In the genomic region with DNA sequence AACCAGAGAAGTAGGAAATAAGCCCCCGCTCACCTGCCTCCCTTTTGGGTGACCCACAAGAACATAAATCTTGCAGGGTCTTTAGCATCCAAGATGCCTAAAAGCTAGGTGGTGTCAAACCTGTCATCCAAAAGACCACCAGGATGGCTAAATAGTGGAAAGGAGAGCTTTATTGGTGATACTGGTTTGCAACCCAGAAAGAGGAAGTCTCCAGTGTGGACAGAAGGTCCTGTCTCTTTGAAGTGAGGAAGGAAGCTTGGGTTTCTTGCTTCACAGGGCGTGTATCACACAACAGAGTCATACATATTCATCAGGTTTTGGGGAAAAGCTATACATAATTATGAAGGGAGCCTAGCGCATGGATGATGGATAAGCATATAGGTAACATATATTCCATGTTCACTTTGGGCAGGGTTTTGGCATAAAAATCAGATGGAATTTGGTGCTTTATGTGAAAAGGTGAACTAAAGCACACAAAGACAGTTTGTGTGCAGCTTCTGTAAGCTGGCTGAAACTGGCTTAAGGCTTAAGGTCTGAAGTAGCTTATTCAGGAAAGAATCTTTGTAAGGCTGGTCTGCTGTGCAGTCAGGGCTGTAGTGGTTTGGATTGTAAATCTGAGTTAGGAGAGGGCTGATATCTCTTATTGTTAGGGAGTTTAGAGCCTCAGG, we compare ENCODE assay signal across 1 cellular context.
TF ChIP-seq lines count a peak whose summit lies in the region.

No MANE protein-coding gene starts in this region.

TF ChIP-seq in GM12878, 131 proteins besides CTCF, POLR2A, EP300 and RAD21 (continued from another document):
- TF ChIP-seq, protein P1, sequence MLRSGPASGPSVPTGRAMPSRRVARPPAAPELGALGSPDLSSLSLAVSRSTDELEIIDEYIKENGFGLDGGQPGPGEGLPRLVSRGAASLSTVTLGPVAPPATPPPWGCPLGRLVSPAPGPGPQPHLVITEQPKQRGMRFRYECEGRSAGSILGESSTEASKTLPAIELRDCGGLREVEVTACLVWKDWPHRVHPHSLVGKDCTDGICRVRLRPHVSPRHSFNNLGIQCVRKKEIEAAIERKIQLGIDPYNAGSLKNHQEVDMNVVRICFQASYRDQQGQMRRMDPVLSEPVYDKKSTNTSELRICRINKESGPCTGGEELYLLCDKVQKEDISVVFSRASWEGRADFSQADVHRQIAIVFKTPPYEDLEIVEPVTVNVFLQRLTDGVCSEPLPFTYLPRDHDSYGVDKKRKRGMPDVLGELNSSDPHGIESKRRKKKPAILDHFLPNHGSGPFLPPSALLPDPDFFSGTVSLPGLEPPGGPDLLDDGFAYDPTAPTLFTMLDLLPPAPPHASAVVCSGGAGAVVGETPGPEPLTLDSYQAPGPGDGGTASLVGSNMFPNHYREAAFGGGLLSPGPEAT (IDR thresholded peaks at IDR 0.05; ENCODE audit: low read depth): no peak
- no peak for TF ChIP-seq RELA (IDR thresholded peaks at IDR 0.05; ENCODE audit: borderline replicate concordance, partially characterized antibody)
- TF ChIP-seq RFX5 (IDR thresholded peaks at IDR 0.05; ENCODE audit: low read depth, low read length): no peak
- TF ChIP-seq SUPT20H (IDR thresholded peaks at IDR 0.05; ENCODE audit: borderline replicate concordance, control insufficient read depth, low read depth, low read length): no peak
- TF ChIP-seq STAT1 (conservative IDR thresholded peaks at IDR 0.05): no peak
- TF ChIP-seq HDAC6 (IDR thresholded peaks at IDR 0.05; ENCODE audit: unreplicated experiment): no peak
- no peak for TF ChIP-seq KAT2A (conservative IDR thresholded peaks at IDR 0.05; ENCODE audit: control insufficient read depth, low read depth, low read length)
- no peak for TF ChIP-seq CHD1 (IDR thresholded peaks at IDR 0.05; ENCODE audit: low read depth, low read length)
- TF ChIP-seq HDGF (IDR thresholded peaks at IDR 0.05): no peak
- TF ChIP-seq, protein P2, sequence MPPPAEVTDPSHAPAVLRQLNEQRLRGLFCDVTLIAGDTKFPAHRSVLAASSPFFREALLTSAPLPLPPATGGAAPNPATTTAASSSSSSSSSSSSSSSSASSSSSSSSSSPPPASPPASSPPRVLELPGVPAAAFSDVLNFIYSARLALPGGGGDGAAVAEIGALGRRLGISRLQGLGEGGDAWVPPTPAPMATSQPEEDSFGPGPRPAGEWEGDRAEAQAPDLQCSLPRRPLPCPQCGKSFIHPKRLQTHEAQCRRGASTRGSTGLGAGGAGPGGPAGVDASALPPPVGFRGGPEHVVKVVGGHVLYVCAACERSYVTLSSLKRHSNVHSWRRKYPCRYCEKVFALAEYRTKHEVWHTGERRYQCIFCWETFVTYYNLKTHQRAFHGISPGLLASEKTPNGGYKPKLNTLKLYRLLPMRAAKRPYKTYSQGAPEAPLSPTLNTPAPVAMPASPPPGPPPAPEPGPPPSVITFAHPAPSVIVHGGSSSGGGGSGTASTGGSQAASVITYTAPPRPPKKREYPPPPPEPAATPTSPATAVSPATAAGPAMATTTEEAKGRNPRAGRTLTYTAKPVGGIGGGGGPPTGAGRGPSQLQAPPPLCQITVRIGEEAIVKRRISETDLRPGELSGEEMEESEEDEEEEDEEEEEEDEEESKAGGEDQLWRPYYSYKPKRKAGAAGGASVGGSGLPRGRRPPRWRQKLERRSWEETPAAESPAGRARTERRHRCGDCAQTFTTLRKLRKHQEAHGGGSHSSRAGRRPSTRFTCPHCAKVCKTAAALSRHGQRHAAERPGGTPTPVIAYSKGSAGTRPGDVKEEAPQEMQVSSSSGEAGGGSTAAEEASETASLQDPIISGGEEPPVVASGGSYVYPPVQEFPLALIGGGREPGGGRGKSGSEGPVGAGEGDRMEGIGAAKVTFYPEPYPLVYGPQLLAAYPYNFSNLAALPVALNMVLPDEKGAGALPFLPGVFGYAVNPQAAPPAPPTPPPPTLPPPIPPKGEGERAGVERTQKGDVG (CRISPR knock-in tag; IDR thresholded peaks at IDR 0.05): no peak
- TF ChIP-seq EED (IDR thresholded peaks at IDR 0.05; ENCODE audit: low read depth): peak; percentile 49; the same call in 1 of the 2 replicates
- TF ChIP-seq NFXL1 (IDR thresholded peaks at IDR 0.05; ENCODE audit: borderline replicate concordance): no peak
- TF ChIP-seq, protein P3, sequence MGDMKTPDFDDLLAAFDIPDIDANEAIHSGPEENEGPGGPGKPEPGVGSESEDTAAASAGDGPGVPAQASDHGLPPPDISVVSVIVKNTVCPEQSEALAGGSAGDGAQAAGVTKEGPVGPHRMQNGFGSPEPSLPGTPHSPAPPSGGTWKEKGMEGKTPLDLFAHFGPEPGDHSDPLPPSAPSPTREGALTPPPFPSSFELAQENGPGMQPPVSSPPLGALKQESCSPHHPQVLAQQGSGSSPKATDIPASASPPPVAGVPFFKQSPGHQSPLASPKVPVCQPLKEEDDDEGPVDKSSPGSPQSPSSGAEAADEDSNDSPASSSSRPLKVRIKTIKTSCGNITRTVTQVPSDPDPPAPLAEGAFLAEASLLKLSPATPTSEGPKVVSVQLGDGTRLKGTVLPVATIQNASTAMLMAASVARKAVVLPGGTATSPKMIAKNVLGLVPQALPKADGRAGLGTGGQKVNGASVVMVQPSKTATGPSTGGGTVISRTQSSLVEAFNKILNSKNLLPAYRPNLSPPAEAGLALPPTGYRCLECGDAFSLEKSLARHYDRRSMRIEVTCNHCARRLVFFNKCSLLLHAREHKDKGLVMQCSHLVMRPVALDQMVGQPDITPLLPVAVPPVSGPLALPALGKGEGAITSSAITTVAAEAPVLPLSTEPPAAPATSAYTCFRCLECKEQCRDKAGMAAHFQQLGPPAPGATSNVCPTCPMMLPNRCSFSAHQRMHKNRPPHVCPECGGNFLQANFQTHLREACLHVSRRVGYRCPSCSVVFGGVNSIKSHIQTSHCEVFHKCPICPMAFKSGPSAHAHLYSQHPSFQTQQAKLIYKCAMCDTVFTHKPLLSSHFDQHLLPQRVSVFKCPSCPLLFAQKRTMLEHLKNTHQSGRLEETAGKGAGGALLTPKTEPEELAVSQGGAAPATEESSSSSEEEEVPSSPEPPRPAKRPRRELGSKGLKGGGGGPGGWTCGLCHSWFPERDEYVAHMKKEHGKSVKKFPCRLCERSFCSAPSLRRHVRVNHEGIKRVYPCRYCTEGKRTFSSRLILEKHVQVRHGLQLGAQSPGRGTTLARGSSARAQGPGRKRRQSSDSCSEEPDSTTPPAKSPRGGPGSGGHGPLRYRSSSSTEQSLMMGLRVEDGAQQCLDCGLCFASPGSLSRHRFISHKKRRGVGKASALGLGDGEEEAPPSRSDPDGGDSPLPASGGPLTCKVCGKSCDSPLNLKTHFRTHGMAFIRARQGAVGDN (IDR thresholded peaks at IDR 0.05): peak; percentile 59
- no peak for TF ChIP-seq ZNF274 (IDR thresholded peaks at IDR 0.05; ENCODE audit: insufficient read depth, insufficient read length)
- TF ChIP-seq, protein P4, sequence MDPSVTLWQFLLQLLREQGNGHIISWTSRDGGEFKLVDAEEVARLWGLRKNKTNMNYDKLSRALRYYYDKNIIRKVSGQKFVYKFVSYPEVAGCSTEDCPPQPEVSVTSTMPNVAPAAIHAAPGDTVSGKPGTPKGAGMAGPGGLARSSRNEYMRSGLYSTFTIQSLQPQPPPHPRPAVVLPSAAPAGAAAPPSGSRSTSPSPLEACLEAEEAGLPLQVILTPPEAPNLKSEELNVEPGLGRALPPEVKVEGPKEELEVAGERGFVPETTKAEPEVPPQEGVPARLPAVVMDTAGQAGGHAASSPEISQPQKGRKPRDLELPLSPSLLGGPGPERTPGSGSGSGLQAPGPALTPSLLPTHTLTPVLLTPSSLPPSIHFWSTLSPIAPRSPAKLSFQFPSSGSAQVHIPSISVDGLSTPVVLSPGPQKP (IDR thresholded peaks at IDR 0.05; ENCODE audit: low read depth, low read length): no peak
- TF ChIP-seq GABPA (IDR thresholded peaks at IDR 0.05; ENCODE audit: low read depth): no peak
- peak; percentile 62 for TF ChIP-seq DPF2 (IDR thresholded peaks at IDR 0.05)
- TF ChIP-seq SIN3A (IDR thresholded peaks at IDR 0.05; ENCODE audit: low read depth, low read length): no peak
- TF ChIP-seq ETV6 (conservative IDR thresholded peaks at IDR 0.05 in 1 of 2, IDR thresholded peaks at IDR 0.05 in 1 of 2; ENCODE audit: borderline replicate concordance in 1 of 2, low read depth in 1 of 2): peak in 1 of 2 experiments; percentile 82; a peak in 2 of 4 replicates
- no peak for TF ChIP-seq NFYA (IDR thresholded peaks at IDR 0.05; ENCODE audit: borderline replicate concordance, low read depth, low read length)
- TF ChIP-seq MXI1 (IDR thresholded peaks at IDR 0.05; ENCODE audit: low read depth, low read length): no peak
- TF ChIP-seq, protein P5, sequence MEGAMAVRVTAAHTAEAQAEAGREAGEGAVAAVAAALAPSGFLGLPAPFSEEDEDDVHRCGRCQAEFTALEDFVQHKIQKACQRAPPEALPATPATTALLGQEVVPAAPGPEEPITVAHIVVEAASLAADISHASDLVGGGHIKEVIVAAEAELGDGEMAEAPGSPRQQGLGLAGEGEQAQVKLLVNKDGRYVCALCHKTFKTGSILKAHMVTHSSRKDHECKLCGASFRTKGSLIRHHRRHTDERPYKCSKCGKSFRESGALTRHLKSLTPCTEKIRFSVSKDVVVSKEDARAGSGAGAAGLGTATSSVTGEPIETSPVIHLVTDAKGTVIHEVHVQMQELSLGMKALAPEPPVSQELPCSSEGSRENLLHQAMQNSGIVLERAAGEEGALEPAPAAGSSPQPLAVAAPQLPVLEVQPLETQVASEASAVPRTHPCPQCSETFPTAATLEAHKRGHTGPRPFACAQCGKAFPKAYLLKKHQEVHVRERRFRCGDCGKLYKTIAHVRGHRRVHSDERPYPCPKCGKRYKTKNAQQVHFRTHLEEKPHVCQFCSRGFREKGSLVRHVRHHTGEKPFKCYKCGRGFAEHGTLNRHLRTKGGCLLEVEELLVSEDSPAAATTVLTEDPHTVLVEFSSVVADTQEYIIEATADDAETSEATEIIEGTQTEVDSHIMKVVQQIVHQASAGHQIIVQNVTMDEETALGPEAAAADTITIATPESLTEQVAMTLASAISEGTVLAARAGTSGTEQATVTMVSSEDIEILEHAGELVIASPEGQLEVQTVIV (IDR thresholded peaks at IDR 0.05; ENCODE audit: borderline replicate concordance, partially characterized antibody): no peak
- TF ChIP-seq ASH2L (IDR thresholded peaks at IDR 0.05; ENCODE audit: borderline replicate concordance, low read depth): no peak
- TF ChIP-seq, protein P6, sequence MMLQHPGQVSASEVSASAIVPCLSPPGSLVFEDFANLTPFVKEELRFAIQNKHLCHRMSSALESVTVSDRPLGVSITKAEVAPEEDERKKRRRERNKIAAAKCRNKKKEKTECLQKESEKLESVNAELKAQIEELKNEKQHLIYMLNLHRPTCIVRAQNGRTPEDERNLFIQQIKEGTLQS (IDR thresholded peaks at IDR 0.05; ENCODE audit: borderline replicate concordance, extremely low read depth, low read depth, low read length): no peak
- TF ChIP-seq CHD2 (IDR thresholded peaks at IDR 0.05; ENCODE audit: borderline replicate concordance, low read depth, low read length): no peak
- TF ChIP-seq ESRRA (IDR thresholded peaks at IDR 0.05; ENCODE audit: low read length): no peak
- TF ChIP-seq, protein P7, sequence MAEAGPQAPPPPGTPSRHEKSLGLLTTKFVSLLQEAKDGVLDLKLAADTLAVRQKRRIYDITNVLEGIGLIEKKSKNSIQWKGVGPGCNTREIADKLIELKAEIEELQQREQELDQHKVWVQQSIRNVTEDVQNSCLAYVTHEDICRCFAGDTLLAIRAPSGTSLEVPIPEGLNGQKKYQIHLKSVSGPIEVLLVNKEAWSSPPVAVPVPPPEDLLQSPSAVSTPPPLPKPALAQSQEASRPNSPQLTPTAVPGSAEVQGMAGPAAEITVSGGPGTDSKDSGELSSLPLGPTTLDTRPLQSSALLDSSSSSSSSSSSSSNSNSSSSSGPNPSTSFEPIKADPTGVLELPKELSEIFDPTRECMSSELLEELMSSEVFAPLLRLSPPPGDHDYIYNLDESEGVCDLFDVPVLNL (IDR thresholded peaks at IDR 0.05; ENCODE audit: low read depth, low read length): no peak
- TF ChIP-seq KLF5 (IDR thresholded peaks at IDR 0.05; ENCODE audit: partially characterized antibody): no peak
- TF ChIP-seq RUNX3 (IDR thresholded peaks at IDR 0.05; ENCODE audit: low read length): peak; percentile 62
- no peak for TF ChIP-seq EZH2 (IDR thresholded peaks at IDR 0.05; ENCODE audit: borderline replicate concordance, control insufficient read depth, low read depth, low read length)
- TF ChIP-seq MEF2B (IDR thresholded peaks at IDR 0.05; ENCODE audit: partially characterized antibody, poor library complexity, severe bottlenecking): no peak
- 0 out of 2 replicates have a peak, but pooled peaks have one; percentile 28 for TF ChIP-seq CREM (IDR thresholded peaks at IDR 0.05; ENCODE audit: low read depth)
- no peak for TF ChIP-seq TBL1XR1 (IDR thresholded peaks at IDR 0.05; ENCODE audit: low read depth, low read length)
- peak; percentile 31; the same call in 1 of the 2 replicates for TF ChIP-seq GATAD2B (conservative IDR thresholded peaks at IDR 0.05; ENCODE audit: low read depth)
